ENCODE assay signal across 11 cellular contexts in the genomic region with DNA sequence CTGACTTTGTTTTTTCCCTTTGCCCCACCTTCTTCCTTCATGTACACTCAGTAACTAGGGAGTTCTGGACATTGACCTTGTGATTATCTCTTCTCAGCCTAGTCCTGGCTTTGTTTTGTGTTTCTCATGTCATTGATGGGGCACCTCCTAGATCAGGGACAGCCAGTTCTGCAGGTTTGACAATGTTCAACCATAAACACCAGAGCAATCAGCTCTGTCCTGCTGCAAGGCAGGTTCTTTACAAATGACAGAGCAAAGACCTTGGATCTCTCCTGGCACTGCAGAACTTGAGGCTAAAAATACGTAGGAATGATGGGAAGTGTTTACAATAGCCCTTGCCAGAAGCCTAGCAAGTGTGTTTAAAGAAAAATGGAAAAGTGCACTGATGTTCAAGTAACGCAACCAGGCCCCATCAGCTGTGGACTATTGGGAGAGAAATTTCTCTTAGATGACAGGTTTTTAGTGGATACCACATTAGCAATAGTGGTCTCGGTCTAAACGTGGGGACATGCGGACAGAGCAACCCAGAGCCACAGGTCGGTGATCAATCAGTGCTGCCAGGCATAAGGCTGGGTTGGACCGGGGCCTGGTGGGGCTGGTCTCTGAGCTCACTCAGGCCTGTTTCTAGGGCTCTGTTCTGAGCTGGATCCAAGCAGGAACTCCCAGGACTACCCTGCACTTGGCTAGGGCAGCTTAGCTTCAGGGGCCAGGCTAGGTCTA.
DNase-seq lines count a peak whose midpoint lies in the region; ATAC-seq and TF ChIP-seq lines count a peak whose summit lies in the region.
"Had no signal": no experiment of that assay in that cellular context is flagged by ENCODE, and none has a peak within 500 bp of the region (broad histone marks: within the 10 kb centered on the region; RNA-seq: fewer than 3 reads in every experiment).

No MANE protein-coding gene starts in this region.

- H3K27me3 ChIP-seq in left lung (no peaks in the 10 kb centered on the region), rectal smooth muscle tissue (ENCODE audit: control insufficient read depth, insufficient read depth, low read length) (no peaks in the 10 kb centered on the region)

- H3K9ac ChIP-seq in rectal smooth muscle tissue (ENCODE audit: low read length): peak overlapping the region; percentile 32

- peak overlapping the region in 3 of 5 experiments; percentile 53 to 93 (median 59) for H3K27ac Mint-ChIP-seq in brain

- no peaks in the 10 kb centered on the region for H3K36me3 Mint-ChIP-seq in brain

- H3K36me3 ChIP-seq in left lung (no peaks in the 10 kb centered on the region), rectal smooth muscle tissue (ENCODE audit: control insufficient read depth, insufficient read depth, low read length) (no peaks in the 10 kb centered on the region)

- H3K4me1 ChIP-seq in left lung: peaks cover 12 to 14% of the 10 kb centered on the region in 2 donors
- peaks cover 52% of the 10 kb centered on the region for H3K4me1 ChIP-seq in rectal smooth muscle tissue (ENCODE audit: control insufficient read depth, insufficient read depth, low read length)

- ATAC-seq in left lung (peak; percentile 72), GM19328 (IDR thresholded peaks at IDR 0.05; ENCODE audit: unreplicated experiment) (no peak)

- H3K27me3 Mint-ChIP-seq in brain: peaks cover 7% of the 10 kb centered on the region

- intact Hi-C loops in left lung (cut with DNase I): no loop called here

- DNase-seq in left lung (no peak), H4 (ENCODE audit: low spot score) (no peak), NCI-H345 treated with DMSO at 0.1 percent for 48 hours (lab: John Stamatoyannopoulos, UW; ENCODE audit: unreplicated experiment) (no peak)
- no peak for DNase-seq in stimulated activated CD4-positive, alpha-beta T cell treated with anti-CD3 and anti-CD28 coated beads, Interleukin-4, amount 100 ng/mL, for 1 hour
- DNase-seq: activated CD8-positive, alpha-beta memory T cell treated with anti-CD3 and anti-CD28 coated beads, Interleukin-2, amount 50 U/mL, for 4 hours; NCI-H2107; occipital lobe had no signal

- peaks cover 20% of the 10 kb centered on the region for H3K4me1 Mint-ChIP-seq in brain

- H3K4me3 ChIP-seq in left lung (no peak overlapping the region), rectal smooth muscle tissue (ENCODE audit: low read length) (peak overlapping the region; percentile 1)

- H3K9me3 Mint-ChIP-seq in brain: peaks cover 0 to 13% (median 0%) of the 10 kb centered on the region in 5 experiments

- TF ChIP-seq CTCF in 22Rv1 (IDR thresholded peaks at IDR 0.05): no peak
- no peak for TF ChIP-seq CTCF in brain (conservative IDR thresholded peaks at IDR 0.05)
- TF ChIP-seq CTCF in left lung (IDR thresholded peaks at IDR 0.05): no peak

- H3K27ac ChIP-seq in 22Rv1 (peak overlapping the region; percentile 47), left lung (peak overlapping the region; percentile 70), rectal smooth muscle tissue (ENCODE audit: low read depth, low read length) (peak overlapping the region; percentile 90)

- H3K9me3 ChIP-seq in left lung: no peaks in the 10 kb centered on the region

- H3K4me3 Mint-ChIP-seq in brain: no peak overlapping the region
